Comparison of ENCODE assay signal across 18 cellular contexts in the genomic region with DNA sequence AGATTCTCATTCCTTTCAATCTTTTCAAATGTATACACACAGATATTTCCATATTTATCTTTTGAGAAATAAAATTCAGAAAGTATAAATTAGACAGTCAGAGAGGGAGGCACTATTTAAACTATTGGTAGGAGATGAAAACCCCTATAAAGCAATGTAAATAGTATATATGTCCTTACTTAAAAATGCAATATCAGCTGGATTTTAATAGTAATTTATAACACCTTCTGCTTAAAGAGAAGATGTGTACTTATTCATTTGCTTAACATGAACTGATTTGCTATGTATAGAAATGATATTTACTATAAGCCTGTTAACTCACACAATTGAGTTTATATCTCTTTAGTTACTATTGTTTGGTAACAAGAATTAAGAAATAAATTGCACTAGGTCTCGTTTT.
DNase-seq lines count a peak whose midpoint lies in the region; ATAC-seq, FAIRE-seq and TF ChIP-seq lines count a peak whose summit lies in the region.
"Had no signal": no experiment of that assay in that cellular context is flagged by ENCODE, and none has a peak within 500 bp of the region (broad histone marks: within the 10 kb centered on the region; RNA-seq: fewer than 3 reads in every experiment).

No MANE protein-coding gene starts in this region.

- H4K91ac ChIP-seq in IMR-90 (ENCODE audit: insufficient read depth, low read depth, low read length) = no peak overlapping the region

- H3K79me1 ChIP-seq in IMR-90 (ENCODE audit: low read depth in 1 of 2, low read length in 2 of 2) = no peaks in the 10 kb centered on the region

- BruUV-seq in IMR-90 (replicated peaks; lab: Mats Ljungman, UMichigan) = no TSS peak

- FAIRE-seq in A549 (lab: Jason Lieb, UNC) (no peak), frontal cortex (lab: Jason Lieb, UNC) (peak; percentile 19)
- FAIRE-seq: A204.1, G401.6, GM12891 had no signal

- TF ChIP-seq POLR2A in A549 (IDR thresholded peaks at IDR 0.05; ENCODE audit: low read length) (no peak), IMR-90 (IDR thresholded peaks at IDR 0.05; ENCODE audit: low read depth, low read length) (no peak)

- in situ Hi-C loops in IMR-90 (cut with MboI; ENCODE audit: low sequenced_read_pairs) = no loop called here

- no peak for TF ChIP-seq EP300 in A549 (IDR thresholded peaks at IDR 0.05)

- no peak overlapping the region for H3K14ac ChIP-seq in IMR-90 (replicated peaks; ENCODE audit: low read depth, low read length)

- no peaks in the 10 kb centered on the region for H3K27me3 ChIP-seq in IMR-90 (ENCODE audit: control insufficient read depth, insufficient read depth, low read length)
- H3K27me3 ChIP-seq: BLaER1 treated with 17β-estradiol and CSF1 and Interleukin-3, amounts not matched to agents 10 nM and 100 nM had no signal

- H3K4ac ChIP-seq in IMR-90 (ENCODE audit: low read depth, low read length) = no peak overlapping the region

- no peak for TF ChIP-seq CTCF in A549 (IDR thresholded peaks at IDR 0.05)
- TF ChIP-seq CTCF in IMR-90 (conservative IDR thresholded peaks at IDR 0.05; ENCODE audit: low read depth, low read length) = no peak

- intact Hi-C loops in IMR-90 (cut with micrococcal nuclease) = no loop called here

- H4K8ac ChIP-seq in IMR-90 (ENCODE audit: low read depth in 2 of 2, low read length in 2 of 2) = no peak overlapping the region

- no peak overlapping the region for H2AK9ac ChIP-seq in IMR-90 (replicated peaks; ENCODE audit: low read depth, low read length, poor library complexity)

- H2BK120ac ChIP-seq in IMR-90 (ENCODE audit: low read depth, low read length) = no peak overlapping the region

- H3K36me3 ChIP-seq in IMR-90 (ENCODE audit: control insufficient read depth, insufficient read depth, low read length) = no peaks in the 10 kb centered on the region
- H3K36me3 ChIP-seq: BLaER1 treated with 17β-estradiol and CSF1 and Interleukin-3, amounts not matched to agents 10 nM and 100 nM had no signal

- H2BK5ac ChIP-seq in IMR-90 (ENCODE audit: low read depth, low read length, poor library complexity, severe bottlenecking) = no peak overlapping the region

- no peak overlapping the region for H3K27ac ChIP-seq in A549
- H3K27ac ChIP-seq in IMR-90 (ENCODE audit: insufficient read depth, low read length) = no peak overlapping the region
- H3K27ac ChIP-seq: BLaER1 treated with 17β-estradiol and CSF1 and Interleukin-3, amounts not matched to agents 10 nM and 100 nM; C4-2B had no signal

- H3K23ac ChIP-seq in IMR-90 (ENCODE audit: low read depth, low read length) = no peak overlapping the region

- POLR2A ChIA-PET in A549 (lab: Yijun Ruan, JAX) (no interaction called here), IMR-90 (lab: Charles Lee; ENCODE audit: unreplicated experiment) (no interaction called here)

- H3K4me1 ChIP-seq in A549 = no peaks in the 10 kb centered on the region
- no peaks in the 10 kb centered on the region for H3K4me1 ChIP-seq in IMR-90 (ENCODE audit: control insufficient read depth, insufficient read depth, low read length)
- H3K4me1 ChIP-seq: BLaER1 treated with 17β-estradiol and CSF1 and Interleukin-3, amounts not matched to agents 10 nM and 100 nM; Caco-2 had no signal

- no peak overlapping the region for H2BK15ac ChIP-seq in IMR-90 (ENCODE audit: low read depth, low read length)

- no peak overlapping the region for H3K18ac ChIP-seq in IMR-90 (ENCODE audit: low read depth, low read length)

- H3K9me3 ChIP-seq in A549 (no peaks in the 10 kb centered on the region), IMR-90 (ENCODE audit: control insufficient read depth, insufficient read depth, low read length) (no peaks in the 10 kb centered on the region)
- H3K9me3 ChIP-seq: BLaER1 treated with 17β-estradiol and CSF1 and Interleukin-3, amounts not matched to agents 10 nM and 100 nM; Caco-2 had no signal

- H2AK5ac ChIP-seq in IMR-90 (ENCODE audit: low read depth, low read length) = no peak overlapping the region

- H3K4me2 ChIP-seq in A549 = no peak overlapping the region
- no peak overlapping the region for H3K4me2 ChIP-seq in IMR-90 (ENCODE audit: low read depth, low read length)
- H3K4me2 ChIP-seq: BLaER1 treated with 17β-estradiol and CSF1 and Interleukin-3, amounts not matched to agents 10 nM and 100 nM had no signal

- no peak overlapping the region for H3K56ac ChIP-seq in IMR-90 (ENCODE audit: extremely low read depth, insufficient read depth, low read length)

- 5% methylated on average over 1 of the region's 1 CpG for WGBS in A549 (ENCODE audit: missing lambda C conversion rate)
- no CpG with 5 or more reads among the region's 1 CpG for WGBS in IMR-90 (ENCODE audit: extremely low coverage in 2 of 2, insufficient read length in 1 of 2), 2 experiments

- ATAC-seq in A549 (no peak), IMR-90 (ENCODE audit: low read depth) (no peak), GM18868 (IDR thresholded peaks at IDR 0.05; ENCODE audit: unreplicated experiment) (no peak), HG03571 (IDR thresholded peaks at IDR 0.05; ENCODE audit: unreplicated experiment) (no peak)
- ATAC-seq: CD8-positive, alpha-beta T cell had no signal

- H2BK20ac ChIP-seq in IMR-90 (ENCODE audit: low read depth, low read length) = no peak overlapping the region

- H4K20me1 ChIP-seq in IMR-90 (ENCODE audit: insufficient read depth, low read length) = no peaks in the 10 kb centered on the region
- H4K20me1 ChIP-seq: BLaER1 treated with 17β-estradiol and CSF1 and Interleukin-3, amounts not matched to agents 10 nM and 100 nM had no signal

- DNase-seq in A549 (ENCODE audit: low read depth in 1 of 2, low spot score in 1 of 2) = no peak
- no peak for DNase-seq in IMR-90
- DNase-seq in frontal cortex (ENCODE audit: low spot score in 2 of 2) = no peak
- DNase-seq: 8988T; AML-193; Caco-2; Calu3; CD4-positive, alpha-beta T cell; CD8-positive, alpha-beta T cell; DMS79 treated with DMSO at 0.1 percent for 48 hours; GF-D8 had no signal

- no peak overlapping the region for H4K5ac ChIP-seq in IMR-90 (ENCODE audit: low read depth, low read length)

- no peak for TF ChIP-seq RAD21 in A549 (conservative IDR thresholded peaks at IDR 0.05 in 1 of 2, IDR thresholded peaks at IDR 0.05 in 1 of 2)
- no peak for TF ChIP-seq RAD21 in IMR-90 (IDR thresholded peaks at IDR 0.05; ENCODE audit: low read length)

- H3K9me1 ChIP-seq in IMR-90 (ENCODE audit: insufficient read depth, low read length) = no peaks in the 10 kb centered on the region

- dilution Hi-C loops in IMR-90 (cut with HindIII; ENCODE audit: low sequenced_read_pairs, unreplicated experiment) = no loop called here

- no peak overlapping the region for H3K9ac ChIP-seq in IMR-90 (ENCODE audit: low read depth, low read length)
- H3K9ac ChIP-seq: BLaER1 treated with 17β-estradiol and CSF1 and Interleukin-3, amounts not matched to agents 10 nM and 100 nM had no signal

- H3K4me3 ChIP-seq in A549 (no peak overlapping the region), IMR-90 (ENCODE audit: insufficient read depth, low read depth, low read length) (no peak overlapping the region)
- H3K4me3 ChIP-seq: BLaER1 treated with 17β-estradiol and CSF1 and Interleukin-3, amounts not matched to agents 10 nM and 100 nM had no signal

- CTCF ChIA-PET in A549 (lab: Yijun Ruan, JAX) = no interaction called here
- CTCF ChIA-PET in IMR-90 (lab: Yijun Ruan, JAX) = no interaction called here

- no peak overlapping the region for H2AFZ ChIP-seq in IMR-90 (replicated peaks; ENCODE audit: low read length, poor library complexity)

TF ChIP-seq in A549, 52 proteins besides CTCF, POLR2A, EP300 and RAD21:
- TF ChIP-seq ZNF302 (CRISPR knock-in tag; IDR thresholded peaks at IDR 0.05) (no peak), MAFK (IDR thresholded peaks at IDR 0.05; ENCODE audit: partially characterized antibody) (peak; percentile 69)

TF ChIP-seq in IMR-90, 13 proteins besides CTCF, POLR2A, EP300 and RAD21:
- TF ChIP-seq MAFK (IDR thresholded peaks at IDR 0.05; ENCODE audit: low read depth, low read length) (peak; percentile 57), MXI1 (IDR thresholded peaks at IDR 0.05; ENCODE audit: borderline replicate concordance, low read depth, low read length) (no peak), FOS (IDR thresholded peaks at IDR 0.05; ENCODE audit: low read depth, low read length) (no peak), MAZ (IDR thresholded peaks at IDR 0.05; ENCODE audit: borderline replicate concordance, low read depth, low read length) (no peak), CEBPB (IDR thresholded peaks at IDR 0.05; ENCODE audit: low read depth, low read length) (no peak), RCOR1 (IDR thresholded peaks at IDR 0.05; ENCODE audit: insufficient replicate concordance, low read length) (no peak), RFX5 (IDR thresholded peaks at IDR 0.05; ENCODE audit: low read depth, low read length) (no peak), NFE2L2 (IDR thresholded peaks at IDR 0.05; ENCODE audit: low read depth, low read length) (no peak)
- TF ChIP-seq, protein P1, sequence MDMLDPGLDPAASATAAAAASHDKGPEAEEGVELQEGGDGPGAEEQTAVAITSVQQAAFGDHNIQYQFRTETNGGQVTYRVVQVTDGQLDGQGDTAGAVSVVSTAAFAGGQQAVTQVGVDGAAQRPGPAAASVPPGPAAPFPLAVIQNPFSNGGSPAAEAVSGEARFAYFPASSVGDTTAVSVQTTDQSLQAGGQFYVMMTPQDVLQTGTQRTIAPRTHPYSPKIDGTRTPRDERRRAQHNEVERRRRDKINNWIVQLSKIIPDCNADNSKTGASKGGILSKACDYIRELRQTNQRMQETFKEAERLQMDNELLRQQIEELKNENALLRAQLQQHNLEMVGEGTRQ (IDR thresholded peaks at IDR 0.05; ENCODE audit: low read depth, low read length) = no peak
